In the genomic region with DNA sequence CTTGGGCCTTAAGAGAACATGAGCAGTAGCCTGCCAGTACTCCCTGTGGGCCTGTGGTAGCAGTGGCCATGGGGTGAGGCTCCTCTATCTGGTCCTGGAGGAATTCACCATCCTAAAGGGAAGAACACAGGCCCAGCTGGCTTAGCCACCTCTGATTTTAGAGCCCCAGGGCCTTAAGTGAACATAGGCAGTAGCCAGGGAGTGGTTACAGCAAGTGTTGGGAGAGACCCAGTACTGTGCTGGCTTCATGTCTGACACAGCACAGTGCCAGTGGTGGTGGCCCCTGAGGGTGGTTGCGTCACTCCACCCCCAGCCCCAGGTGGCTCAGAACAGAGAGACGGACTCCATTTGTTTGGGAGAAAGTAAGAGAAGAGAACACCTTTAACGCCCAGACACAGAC, we compare ENCODE assay signal across 39 cellular contexts.
"Had no signal": no experiment of that assay in that cellular context is flagged by ENCODE, and none has a peak within 500 bp of the region (broad histone marks: within the 10 kb centered on the region; RNA-seq: fewer than 3 reads in every experiment).

No MANE protein-coding gene starts in this region.

- DNase-seq: activated B cell treated with CpG ODN at 0.5 μM for 24 hours; activated CD4-positive, alpha-beta T cell treated with anti-CD3 and anti-CD28 coated beads for 4 hours; activated CD4-positive, CD25-positive, alpha-beta regulatory T cell treated with anti-CD3 and anti-CD28 coated beads, Interleukin-2, amount 50 U/mL, for 72 hours; activated CD8-positive, alpha-beta T cell treated with anti-CD3 and anti-CD28 coated beads for 36 hours; activated effector memory CD4-positive, alpha-beta T cell treated with anti-CD3 and anti-CD28 coated beads, Interleukin-2, amount 50 U/mL, for 16 hours; activated naive CD4-positive, alpha-beta T cell; activated naive CD4-positive, alpha-beta T cell treated with anti-CD3 and anti-CD28 coated beads, Interleukin-2, amount 50 U/mL, for 16 hours; activated naive CD8-positive, alpha-beta T cell treated with anti-CD3 and anti-CD28 coated beads for 36 hours; activated T-cell treated with anti-CD3 and anti-CD28 coated beads, Interleukin-2, amount 50 U/mL, for 1 hour; activated T-cell treated with anti-CD3 and anti-CD28 coated beads, Interleukin-2, amount 50 U/mL, for 72 hours; amniotic stem cell; aorta; brain microvascular endothelial cell; Kasumi-1; KG1; MM.1S; NCI-H1092 treated with DMSO at 0.1 percent for 48 hours; NCI-H1417; NCI-H146; NCI-H187; NCI-H2029 treated with DMSO at 0.1 percent for 48 hours; NCI-H2107; NCI-H2171; NCI-H510A; NCI-H526; NCI-H748 treated with DMSO at 0.1 percent for 48 hours; NK-92 treated with Interleukin-12 subunit alpha and Interleukin-12 subunit beta, amount 100 ng/mL, for 24 hours; PC-3; Peyer's patch; SIG-M5; SW 1271; T-helper 1 cell; T-helper 2 cell; T-helper 9 cell had no signal

- H3K9me3 ChIP-seq: Peyer's patch had no signal

- H3K27me3 ChIP-seq: brain microvascular endothelial cell, cardiac muscle cell, Peyer's patch had no signal

- H3K4me1 ChIP-seq: Peyer's patch had no signal

- H3K4me3 ChIP-seq: cardiac muscle cell, Peyer's patch had no signal

- H3K27ac ChIP-seq: brain microvascular endothelial cell, cardiac muscle cell, Peyer's patch, RWPE1, VCaP had no signal

- ATAC-seq: activated CD8-positive, alpha-beta T cell treated with anti-CD3 and anti-CD28 coated beads for 36 hours; activated T-cell treated with anti-CD3 and anti-CD28 coated beads, Interleukin-2, amount 50 U/mL, for 72 hours; activated T-helper 17 cell treated with anti-CD3 and anti-CD28 coated beads, Interleukin-2, amount 50 U/mL, for 72 hours; PC-3; Right ventricle myocardium inferior had no signal

- H3K36me3 ChIP-seq: brain microvascular endothelial cell, cardiac muscle cell, Peyer's patch had no signal
